ENCODE assay signal across 17 cellular contexts in genomic region chr18:22385718-22386117, GRCh38. TPM values are rescaled to one million over a fixed set of nuclear protein-coding genes. Genes with fewer than 3 reads are reported as not detected.
A peak's percentile ranks its signal among the peaks of the same experiment; 100 is the strongest.
DNase-seq lines count a peak whose midpoint lies in the region; ATAC-seq and TF ChIP-seq lines count a peak whose summit lies in the region.
"Had no signal": no experiment of that assay in that cellular context is flagged by ENCODE, and none has a peak within 500 bp of the region (broad histone marks: within the 10 kb centered on the region; RNA-seq: fewer than 3 reads in every experiment).

No MANE protein-coding gene starts in this region.

- H3F3A ChIP-seq in PC-9 (ENCODE audit: insufficient read depth, low read depth) = no peaks in the 10 kb centered on the region

- CTCF ChIA-PET in PC-9 (lab: Charles Lee) = no interaction called here

- no peaks in the 10 kb centered on the region for H3K9me3 ChIP-seq in PC-9 (ENCODE audit: insufficient read depth, low read depth)
- H3K9me3 ChIP-seq: Peyer's patch had no signal

- no peaks in the 10 kb centered on the region for H3K9me2 ChIP-seq in PC-9 (ENCODE audit: insufficient read depth)

- no peaks in the 10 kb centered on the region for H4K20me1 ChIP-seq in PC-9 (ENCODE audit: insufficient read depth)

- H3K27ac ChIP-seq in PC-9 = peak overlapping the region; percentile 67
- H3K27ac ChIP-seq: HL-60, Peyer's patch had no signal

- TF ChIP-seq CTCF in PC-9 (conservative IDR thresholded peaks at IDR 0.05) (no peak), omental fat pad (IDR thresholded peaks at IDR 0.05) (no peak)

- intact Hi-C loops in PC-9 (cut with micrococcal nuclease; ENCODE audit: unreplicated experiment) = no loop called here

- no peaks in the 10 kb centered on the region for H3K27me3 ChIP-seq in PC-9 (ENCODE audit: insufficient read depth, low read depth)
- H3K27me3 ChIP-seq: Peyer's patch had no signal

- H3K4me2 ChIP-seq in PC-9 = no peak overlapping the region

- H2AFZ ChIP-seq in PC-9 = no peak overlapping the region

- no peaks in the 10 kb centered on the region for H3K36me3 ChIP-seq in PC-9 (ENCODE audit: low read depth)
- H3K36me3 ChIP-seq: Peyer's patch had no signal

- no peak overlapping the region for H3K4me3 ChIP-seq in PC-9
- H3K4me3 ChIP-seq: Peyer's patch had no signal

- no peaks in the 10 kb centered on the region for H3K79me2 ChIP-seq in PC-9 (ENCODE audit: low read depth)

- peaks cover 23% of the 10 kb centered on the region for H3K4me1 ChIP-seq in PC-9 (replicated peaks; ENCODE audit: insufficient read depth)
- H3K4me1 ChIP-seq: Peyer's patch had no signal

- DNase-seq in EL (peak; percentile 87), PC-9 (peak in 1 of 2 experiments; percentile 71), fibroblast of gingiva (ENCODE audit: low read depth) (peak; percentile 90), omental fat pad (ENCODE audit: low spot score) (no peak), NCI-H1105 treated with DMSO at 0.1 percent for 48 hours (lab: John Stamatoyannopoulos, UW) (no peak)
- DNase-seq: activated CD4-positive, alpha-beta T cell treated with anti-CD3 and anti-CD28 coated beads, Interleukin-2, amount 50 U/mL, for 48 hours; kidney; MM.1S; Peyer's patch; right cardiac atrium; substantia nigra; T-helper 9 cell had no signal

- POLR2A ChIA-PET in PC-9 (lab: Charles Lee; ENCODE audit: unreplicated experiment) = no interaction called here

- BruUV-seq in PC-9 (replicated peaks; lab: Mats Ljungman, UMichigan) = no TSS peak

- ATAC-seq in omental fat pad (ENCODE audit: low FRiP score) (peak; percentile 87), HG03521 (IDR thresholded peaks at IDR 0.05; ENCODE audit: unreplicated experiment) (no peak), GM18502 (IDR thresholded peaks at IDR 0.05; ENCODE audit: poor library complexity, unreplicated experiment) (no peak), GM19023 (IDR thresholded peaks at IDR 0.05; ENCODE audit: unreplicated experiment) (no peak)

RNA-seq across cellular contexts. Expression of gene CTAGE1, which starts 32.0 kb away (rescaled TPM):
- not detected in 2 replicates for total RNA-seq in PC-9 (2021)
- not detected for total RNA-seq in omental fat pad
- total RNA-seq: epithelial cell of proximal tubule, kidney, Peyer's patch had no signal

Comparison
In these comparisons a context has a peak if more than half of its experiments do, and no peak if none do; other contexts are left out.
1. DNase-seq: peak in EL (single experiment) and fibroblast of gingiva (single experiment); none in omental fat pad (single experiment) and NCI-H1105 treated with DMSO at 0.1 percent for 48 hours (single experiment).